Comparison of ENCODE assay signal across 1 cellular context in the genomic region with DNA sequence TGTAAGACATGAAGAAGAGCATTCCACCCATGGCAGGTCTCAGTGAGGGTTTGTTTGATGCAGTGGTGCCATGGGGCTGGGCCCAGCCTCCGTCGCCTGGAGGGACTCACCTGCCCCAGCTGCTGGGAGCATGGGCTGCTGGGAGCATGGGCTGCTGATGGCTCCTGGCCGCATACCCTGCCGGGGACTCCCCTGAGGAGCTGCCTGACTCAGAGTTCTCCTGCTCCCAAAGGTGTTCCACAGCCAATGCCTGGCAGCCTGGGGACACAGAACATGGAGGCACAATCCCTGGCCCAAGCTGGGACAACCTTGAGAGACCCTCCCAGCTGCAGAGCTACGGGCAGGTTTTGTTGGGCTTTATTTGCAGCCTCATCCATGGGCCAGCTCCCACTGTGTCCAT.
TF ChIP-seq lines count a peak whose summit lies in the region.

No MANE protein-coding gene starts in this region.

TF ChIP-seq in IMR-90, 13 proteins besides CTCF, POLR2A, EP300 and RAD21:
- TF ChIP-seq FOS (IDR thresholded peaks at IDR 0.05; ENCODE audit: low read depth, low read length): no peak
- TF ChIP-seq, protein P1, sequence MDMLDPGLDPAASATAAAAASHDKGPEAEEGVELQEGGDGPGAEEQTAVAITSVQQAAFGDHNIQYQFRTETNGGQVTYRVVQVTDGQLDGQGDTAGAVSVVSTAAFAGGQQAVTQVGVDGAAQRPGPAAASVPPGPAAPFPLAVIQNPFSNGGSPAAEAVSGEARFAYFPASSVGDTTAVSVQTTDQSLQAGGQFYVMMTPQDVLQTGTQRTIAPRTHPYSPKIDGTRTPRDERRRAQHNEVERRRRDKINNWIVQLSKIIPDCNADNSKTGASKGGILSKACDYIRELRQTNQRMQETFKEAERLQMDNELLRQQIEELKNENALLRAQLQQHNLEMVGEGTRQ (IDR thresholded peaks at IDR 0.05; ENCODE audit: low read depth, low read length): no peak
- TF ChIP-seq BHLHE40 (IDR thresholded peaks at IDR 0.05; ENCODE audit: low read depth, low read length): no peak
- no peak for TF ChIP-seq MAFK (IDR thresholded peaks at IDR 0.05; ENCODE audit: low read depth, low read length)
- TF ChIP-seq SMC3 (IDR thresholded peaks at IDR 0.05; ENCODE audit: low read depth, low read length): no peak
- TF ChIP-seq, protein P2, sequence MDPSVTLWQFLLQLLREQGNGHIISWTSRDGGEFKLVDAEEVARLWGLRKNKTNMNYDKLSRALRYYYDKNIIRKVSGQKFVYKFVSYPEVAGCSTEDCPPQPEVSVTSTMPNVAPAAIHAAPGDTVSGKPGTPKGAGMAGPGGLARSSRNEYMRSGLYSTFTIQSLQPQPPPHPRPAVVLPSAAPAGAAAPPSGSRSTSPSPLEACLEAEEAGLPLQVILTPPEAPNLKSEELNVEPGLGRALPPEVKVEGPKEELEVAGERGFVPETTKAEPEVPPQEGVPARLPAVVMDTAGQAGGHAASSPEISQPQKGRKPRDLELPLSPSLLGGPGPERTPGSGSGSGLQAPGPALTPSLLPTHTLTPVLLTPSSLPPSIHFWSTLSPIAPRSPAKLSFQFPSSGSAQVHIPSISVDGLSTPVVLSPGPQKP (IDR thresholded peaks at IDR 0.05; ENCODE audit: borderline replicate concordance, low read depth, low read length): no peak
- no peak for TF ChIP-seq RCOR1 (IDR thresholded peaks at IDR 0.05; ENCODE audit: insufficient replicate concordance, low read length)
- no peak for TF ChIP-seq MXI1 (IDR thresholded peaks at IDR 0.05; ENCODE audit: borderline replicate concordance, low read depth, low read length)
- no peak for TF ChIP-seq NFE2L2 (IDR thresholded peaks at IDR 0.05; ENCODE audit: low read depth, low read length)
- TF ChIP-seq RFX5 (IDR thresholded peaks at IDR 0.05; ENCODE audit: low read depth, low read length): no peak
- no peak for TF ChIP-seq MAZ (IDR thresholded peaks at IDR 0.05; ENCODE audit: borderline replicate concordance, low read depth, low read length)
- TF ChIP-seq CEBPB (IDR thresholded peaks at IDR 0.05; ENCODE audit: low read depth, low read length): no peak
- TF ChIP-seq CHD1 (IDR thresholded peaks at IDR 0.05; ENCODE audit: low read depth, low read length): no peak
